Comparison of ENCODE assay signal across 1 cellular context in genomic region chr4:136395212-136395722, GRCh38.
TF ChIP-seq lines count a peak whose summit lies in the region.

No MANE protein-coding gene starts in this region.

TF ChIP-seq in GM23338, 12 proteins besides CTCF, POLR2A, EP300 and RAD21:
- TF ChIP-seq REST (IDR thresholded peaks at IDR 0.05; ENCODE audit: unreplicated experiment) (no peak), ZNF331 (CRISPR knock-in tag; IDR thresholded peaks at IDR 0.05; ENCODE audit: low read depth) (no peak), ZNF114 (CRISPR knock-in tag; IDR thresholded peaks at IDR 0.05) (no peak), JUNB (IDR thresholded peaks at IDR 0.05; ENCODE audit: unreplicated experiment) (no peak), NANOG (IDR thresholded peaks at IDR 0.05; ENCODE audit: borderline replicate concordance) (no peak), EZH2phosphoT487 (IDR thresholded peaks at IDR 0.05; ENCODE audit: unreplicated experiment) (no peak), POLR2AphosphoS5 (IDR thresholded peaks at IDR 0.05; ENCODE audit: low read depth) (no peak), STAT1 (IDR thresholded peaks at IDR 0.05; ENCODE audit: unreplicated experiment) (no peak), EZH2 (IDR thresholded peaks at IDR 0.05; ENCODE audit: low read depth, unreplicated experiment) (no peak), ETS1 (IDR thresholded peaks at IDR 0.05) (no peak), ZNF462 (CRISPR knock-in tag; IDR thresholded peaks at IDR 0.05) (no peak), CREB1 (CRISPR knock-in tag; IDR thresholded peaks at IDR 0.05; ENCODE audit: low read depth) (no peak)
TF ChIP-seq in GM23338: peak in this region for 0.
